27 cellular contexts compared by ENCODE assay signal in the genomic region with DNA sequence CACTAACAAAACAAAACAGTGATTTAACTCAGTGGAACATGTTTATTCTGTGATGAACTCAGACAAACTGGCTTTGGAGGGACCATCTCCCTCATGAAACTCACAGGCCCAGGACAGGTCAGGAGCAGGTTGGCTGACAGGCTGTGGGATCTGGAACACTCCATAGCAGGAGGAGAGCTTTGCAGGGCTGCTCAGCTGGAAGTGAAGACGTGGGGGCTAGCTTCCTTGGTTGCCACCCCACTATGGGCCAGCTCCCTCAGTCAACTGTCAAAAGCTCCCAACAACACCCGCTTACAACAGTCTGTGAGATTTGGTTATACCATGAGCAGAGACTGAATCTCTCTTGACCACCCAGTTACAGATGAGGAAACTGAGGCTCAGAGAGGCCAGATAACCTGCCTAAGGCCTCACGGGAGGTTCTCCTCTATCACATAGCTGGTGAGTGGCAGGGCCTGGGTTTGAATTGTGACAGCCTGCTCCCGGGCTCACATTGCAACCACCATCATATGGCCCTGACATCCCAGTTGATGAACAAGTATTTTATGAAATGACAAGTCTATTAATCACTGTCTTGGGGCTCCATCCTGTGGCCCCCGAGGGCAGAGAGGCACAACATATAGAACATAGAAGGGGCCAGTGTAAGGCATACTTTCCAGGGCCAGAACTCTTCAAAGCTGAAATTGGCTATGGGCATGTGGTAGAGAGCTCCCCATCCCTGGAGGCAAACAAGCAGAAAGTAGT.
DNase-seq lines count a peak whose midpoint lies in the region; ATAC-seq and TF ChIP-seq lines count a peak whose summit lies in the region.
"Had no signal": no experiment of that assay in that cellular context is flagged by ENCODE, and none has a peak within 500 bp of the region (broad histone marks: within the 10 kb centered on the region; RNA-seq: fewer than 3 reads in every experiment).

No MANE protein-coding gene starts in this region.

- no peak for TF ChIP-seq EP300 in SK-N-SH (IDR thresholded peaks at IDR 0.05; ENCODE audit: borderline replicate concordance in 1 of 2, low read depth in 1 of 2, low read length in 1 of 2)

- H3K4me3 ChIP-seq in SK-N-SH (ENCODE audit: low read depth in 2 of 2, low read length in 1 of 2): no peak overlapping the region
- H3K4me3 ChIP-seq: ascending aorta, left ventricle myocardium inferior, pancreas, right lobe of liver, SK-N-MC had no signal

- POLR2A ChIA-PET in SK-N-SH (lab: Yijun Ruan, JAX): interaction anchor here (0.6 kb wide), 1 partner anchor 68 kb away, joined by 3 read pairs; no protein-coding TSS in a partner anchor

- DNase-seq in SK-N-SH: no peak
- peak; percentile 24 for DNase-seq in RPMI7951 (ENCODE audit: low read depth)
- no peak for DNase-seq in foreskin keratinocyte
- peak; percentile 43 for DNase-seq in type B pancreatic cell (ENCODE audit: extremely low spot score, unreplicated experiment)
- DNase-seq in activated CD4-positive, alpha-beta T cell treated with anti-CD3 and anti-CD28 coated beads, Interleukin-2, amount 10 ng/mL, durations not matched to agents 24 days and 14 days: no peak
- no peak for DNase-seq in H4 (ENCODE audit: low spot score)
- DNase-seq: activated CD4-positive, alpha-beta T cell treated with anti-CD3 and anti-CD28 coated beads for 4 hours; caudate nucleus; DMS79; foreskin fibroblast; immature natural killer cell; left ventricle myocardium inferior; NCI-H1048; NCI-H1694 treated with DMSO at 0.1 percent for 48 hours; NCI-H526; pancreas; T-helper 2 cell had no signal

- H3K4me1 ChIP-seq in SK-N-SH (ENCODE audit: control insufficient read depth in 1 of 2, insufficient read depth in 2 of 2, low read depth in 1 of 2, low read length in 1 of 2) (peaks cover 0 to 6% of the 10 kb centered on the region in 2 experiments; a peak in 1 of 4 replicates), foreskin keratinocyte (no peaks in the 10 kb centered on the region)
- H3K4me1 ChIP-seq: ascending aorta, left ventricle myocardium inferior, pancreas had no signal

- TF ChIP-seq CTCF in SK-N-SH (IDR thresholded peaks at IDR 0.05): no peak; the same call in 1 of the 2 replicates
- peak; percentile 47 for TF ChIP-seq CTCF in foreskin keratinocyte (conservative IDR thresholded peaks at IDR 0.05)
- TF ChIP-seq CTCF in type B pancreatic cell (conservative IDR thresholded peaks at IDR 0.05): no peak

- H3K36me3 Mint-ChIP-seq in type B pancreatic cell: no peaks in the 10 kb centered on the region
- H3K36me3 Mint-ChIP-seq in activated CD4-positive, alpha-beta T cell treated with anti-CD3 and anti-CD28 coated beads, Interleukin-2, amount 10 ng/mL, durations not matched to agents 24 days and 14 days (ENCODE audit: low read depth): no peaks in the 10 kb centered on the region
- H3K36me3 Mint-ChIP-seq: activated naive CD8-positive, alpha-beta T cell; immature natural killer cell; natural killer cell treated with Interleukin-12 subunit alpha and Interleukin-12 subunit beta and Interleukin-15 and Interleukin-18, amount 100 ng/mL, for 72 hours had no signal

- no peaks in the 10 kb centered on the region for H3K9me2 ChIP-seq in SK-N-SH

- H3K27me3 Mint-ChIP-seq in type B pancreatic cell: peaks cover 45% of the 10 kb centered on the region
- peaks cover 8% of the 10 kb centered on the region for H3K27me3 Mint-ChIP-seq in activated CD4-positive, alpha-beta T cell treated with anti-CD3 and anti-CD28 coated beads, Interleukin-2, amount 10 ng/mL, durations not matched to agents 24 days and 14 days

- H3K4me2 ChIP-seq in SK-N-SH: no peak overlapping the region

- no peak overlapping the region for H3K27ac Mint-ChIP-seq in type B pancreatic cell
- no peak overlapping the region for H3K27ac Mint-ChIP-seq in activated CD4-positive, alpha-beta T cell treated with anti-CD3 and anti-CD28 coated beads, Interleukin-2, amount 10 ng/mL, durations not matched to agents 24 days and 14 days
- H3K27ac Mint-ChIP-seq: activated naive CD8-positive, alpha-beta T cell; immature natural killer cell; natural killer cell treated with Interleukin-12 subunit alpha and Interleukin-12 subunit beta and Interleukin-15 and Interleukin-18, amount 100 ng/mL, for 72 hours; stimulated activated naive CD8-positive, alpha-beta T cell treated with anti-CD3 and anti-CD28 coated beads, Interleukin-15, Interleukin-2, amounts not matched to agents 100 ng/mL and 50 ng/mL, for 24 hours had no signal

- H3K27ac ChIP-seq in SK-N-SH (ENCODE audit: low read depth in 2 of 2, low read length in 1 of 2) (no peak overlapping the region), foreskin keratinocyte (no peak overlapping the region)
- H3K27ac ChIP-seq: ascending aorta, HL-60, left ventricle myocardium inferior, pancreas, right lobe of liver, RWPE1, SK-N-MC had no signal

- no peaks in the 10 kb centered on the region for H3K79me2 ChIP-seq in SK-N-SH (ENCODE audit: insufficient read depth)

- no peaks in the 10 kb centered on the region for H4K20me1 ChIP-seq in SK-N-SH (ENCODE audit: insufficient read depth)

- H3K9me3 Mint-ChIP-seq in type B pancreatic cell: no peaks in the 10 kb centered on the region
- H3K9me3 Mint-ChIP-seq in activated CD4-positive, alpha-beta T cell treated with anti-CD3 and anti-CD28 coated beads, Interleukin-2, amount 10 ng/mL, durations not matched to agents 24 days and 14 days: no peaks in the 10 kb centered on the region
- H3K9me3 Mint-ChIP-seq: immature natural killer cell had no signal

- no peaks in the 10 kb centered on the region for H3K36me3 ChIP-seq in SK-N-SH (replicated peaks in 1 of 2; ENCODE audit: control insufficient read depth in 1 of 2, insufficient read depth in 2 of 2, low read length in 1 of 2)
- H3K36me3 ChIP-seq: ascending aorta, left ventricle myocardium inferior, pancreas, right lobe of liver had no signal

- no peak overlapping the region for H3K9ac ChIP-seq in SK-N-SH

- WGBS in SK-N-SH (ENCODE audit: low lambda C conversion rate): 47% methylated on average over 5 of the region's 5 CpGs

- no peak overlapping the region for H2AFZ ChIP-seq in SK-N-SH (ENCODE audit: low read depth)

- CTCF ChIA-PET in SK-N-SH (lab: Yijun Ruan, JAX): interaction anchor here (1.4 kb wide), 1 partner anchor 22 kb away, joined by 4 read pairs; no protein-coding TSS in a partner anchor

- H3K4me3 Mint-ChIP-seq in type B pancreatic cell: no peak overlapping the region
- no peak overlapping the region for H3K4me3 Mint-ChIP-seq in activated CD4-positive, alpha-beta T cell treated with anti-CD3 and anti-CD28 coated beads, Interleukin-2, amount 10 ng/mL, durations not matched to agents 24 days and 14 days
- H3K4me3 Mint-ChIP-seq: activated naive CD8-positive, alpha-beta T cell; immature natural killer cell; natural killer cell treated with Interleukin-12 subunit alpha and Interleukin-12 subunit beta and Interleukin-15 and Interleukin-18, amount 100 ng/mL, for 72 hours; stimulated activated naive CD8-positive, alpha-beta T cell treated with anti-CD3 and anti-CD28 coated beads, Interleukin-15, Interleukin-2, amounts not matched to agents 100 ng/mL and 50 ng/mL, for 24 hours had no signal

- H3K9me3 ChIP-seq in SK-N-SH: no peaks in the 10 kb centered on the region
- H3K9me3 ChIP-seq: ascending aorta, pancreas, right lobe of liver had no signal

- H3K27me3 ChIP-seq in SK-N-SH (ENCODE audit: insufficient read depth) (no peaks in the 10 kb centered on the region), foreskin keratinocyte (peaks cover 37% of the 10 kb centered on the region)
- H3K27me3 ChIP-seq: ascending aorta, right lobe of liver had no signal

- intact Hi-C loops in activated CD4-positive, alpha-beta T cell treated with anti-CD3 and anti-CD28 coated beads, Interleukin-2, amount 10 ng/mL, durations not matched to agents 24 days and 14 days (cut with micrococcal nuclease): no loop called here

- H3K4me1 Mint-ChIP-seq in type B pancreatic cell (ENCODE audit: unreplicated experiment): peaks cover 8% of the 10 kb centered on the region
- no peaks in the 10 kb centered on the region for H3K4me1 Mint-ChIP-seq in activated CD4-positive, alpha-beta T cell treated with anti-CD3 and anti-CD28 coated beads, Interleukin-2, amount 10 ng/mL, durations not matched to agents 24 days and 14 days
- H3K4me1 Mint-ChIP-seq: immature natural killer cell had no signal

- H3F3A ChIP-seq in SK-N-SH (replicated peaks; ENCODE audit: insufficient read depth): no peaks in the 10 kb centered on the region

- peak; percentile 37 for TF ChIP-seq RAD21 in SK-N-SH (IDR thresholded peaks at IDR 0.05; ENCODE audit: low read length)

- ATAC-seq in SK-N-SH treated with all-trans-retinoic acid at 6 μM for 48 hours (no peak), foreskin keratinocyte (no peak), GM18907 (IDR thresholded peaks at IDR 0.05; ENCODE audit: unreplicated experiment) (no peak)
- ATAC-seq: natural killer cell treated with Interleukin-12 subunit alpha and Interleukin-12 subunit beta and Interleukin-15 and Interleukin-18, amount 100 ng/mL, for 72 hours; pancreas; right lobe of liver had no signal

TF ChIP-seq in SK-N-SH, 30 proteins besides CTCF, POLR2A, EP300 and RAD21:
- TF ChIP-seq RCOR1 (IDR thresholded peaks at IDR 0.05; ENCODE audit: low read length) (no peak), SMC3 (IDR thresholded peaks at IDR 0.05; ENCODE audit: low read depth, low read length) (0 out of 2 replicates have a peak, but pooled peaks have one; percentile 9)

TF ChIP-seq in SK-N-SH treated with all-trans-retinoic acid at 6 μM for 48 hours, 23 proteins besides CTCF, POLR2A, EP300 and RAD21 (continues in another document):
- TF ChIP-seq ESRRG (CRISPR knock-in tag; IDR thresholded peaks at IDR 0.05) (no peak), TOX (CRISPR knock-in tag; IDR thresholded peaks at IDR 0.05; ENCODE audit: borderline replicate concordance) (no peak)
- TF ChIP-seq, protein P1, sequence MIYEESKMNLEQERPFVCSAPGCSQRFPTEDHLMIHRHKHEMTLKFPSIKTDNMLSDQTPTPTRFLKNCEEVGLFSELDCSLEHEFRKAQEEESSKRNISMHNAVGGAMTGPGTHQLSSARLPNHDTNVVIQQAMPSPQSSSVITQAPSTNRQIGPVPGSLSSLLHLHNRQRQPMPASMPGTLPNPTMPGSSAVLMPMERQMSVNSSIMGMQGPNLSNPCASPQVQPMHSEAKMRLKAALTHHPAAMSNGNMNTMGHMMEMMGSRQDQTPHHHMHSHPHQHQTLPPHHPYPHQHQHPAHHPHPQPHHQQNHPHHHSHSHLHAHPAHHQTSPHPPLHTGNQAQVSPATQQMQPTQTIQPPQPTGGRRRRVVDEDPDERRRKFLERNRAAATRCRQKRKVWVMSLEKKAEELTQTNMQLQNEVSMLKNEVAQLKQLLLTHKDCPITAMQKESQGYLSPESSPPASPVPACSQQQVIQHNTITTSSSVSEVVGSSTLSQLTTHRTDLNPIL (CRISPR knock-in tag; IDR thresholded peaks at IDR 0.05; ENCODE audit: low read depth): no peak

Comparison
In these comparisons a context has a peak if more than half of its experiments do, and no peak if none do; other contexts are left out.
1. DNase-seq: peak in RPMI7951 (single experiment) and type B pancreatic cell (single experiment); none in SK-N-SH (single experiment), foreskin keratinocyte (0 of 2), activated CD4-positive, alpha-beta T cell treated with anti-CD3 and anti-CD28 coated beads, Interleukin-2, amount 10 ng/mL, durations not matched to agents 24 days and 14 days (single experiment) and H4 (single experiment).